ENCODE assay signal across 7 cellular contexts in genomic region chrX:74924449-74925209, GRCh38. TPM values are rescaled to one million over a fixed set of nuclear protein-coding genes. Genes with fewer than 3 reads are reported as not detected.
DNase-seq lines count a peak whose midpoint lies in the region; ATAC-seq, FAIRE-seq and TF ChIP-seq lines count a peak whose summit lies in the region.

No MANE protein-coding gene starts in this region.

- H4K20me1 ChIP-seq in neural progenitor cell (ENCODE audit: low read depth) = no peaks in the 10 kb centered on the region

- peak; percentile 44 for ATAC-seq in HG02623 (IDR thresholded peaks at IDR 0.05; ENCODE audit: unreplicated experiment)

- no peaks in the 10 kb centered on the region for H3K79me2 ChIP-seq in neural progenitor cell (ENCODE audit: low read depth)

- no peak for FAIRE-seq in urothelium cell line (lab: Jason Lieb, UNC)

- no peaks in the 10 kb centered on the region for H3K9me3 ChIP-seq in neural progenitor cell (ENCODE audit: low read depth)

- peaks cover 9% of the 10 kb centered on the region for H3K9me3 Mint-ChIP-seq in neural progenitor cell

- peak overlapping the region; percentile 21 for H3K4me3 ChIP-seq in fibroblast of villous mesenchyme (ENCODE audit: low read depth, low read length)
- peak overlapping the region; percentile 62 for H3K4me3 ChIP-seq in neural progenitor cell

- H3K27me3 ChIP-seq in neural progenitor cell = peaks cover 37% of the 10 kb centered on the region

- DNase-seq in GM13977 (ENCODE audit: low spot score) (peak; percentile 58), NCI-H2029 treated with DMSO at 0.1 percent for 48 hours (lab: John Stamatoyannopoulos, UW) (peak; percentile 11), activated T-cell treated with anti-CD3 and anti-CD28 coated beads for 24 hours (ENCODE audit: low read depth) (peak; percentile 6), fibroblast of villous mesenchyme (ENCODE audit: low read depth) (peak; percentile 0), neural progenitor cell (ENCODE audit: low spot score) (peak; percentile 52), urothelium cell line (ENCODE audit: low spot score) (peak; percentile 55)

- in situ Hi-C loops in GM13977 (cut with MboI; ENCODE audit: low pct_unique_long_range_greater_than_20kb, low sequenced_read_pairs, unreplicated experiment) = loop anchor here (25.0 kb wide), 1 partner anchor 312 kb away; the partner anchor contains the start of gene RLIM

- no peaks in the 10 kb centered on the region for H3K36me3 ChIP-seq in neural progenitor cell

- no peaks in the 10 kb centered on the region for H3K4me1 Mint-ChIP-seq in neural progenitor cell

- no peak overlapping the region for H3K9ac ChIP-seq in neural progenitor cell

- no peaks in the 10 kb centered on the region for H3K4me1 ChIP-seq in neural progenitor cell

- peaks cover 4% of the 10 kb centered on the region for H3K27me3 Mint-ChIP-seq in neural progenitor cell (ENCODE audit: insufficient read depth, low read depth)

- TF ChIP-seq CTCF in GM13977 (IDR thresholded peaks at IDR 0.05; ENCODE audit: extremely low read depth, insufficient read depth, missing control alignments) (no peak), fibroblast of villous mesenchyme (IDR thresholded peaks at IDR 0.05; ENCODE audit: insufficient read depth, low read depth, low read length) (no peak), neural progenitor cell (IDR thresholded peaks at IDR 0.05) (no peak)

- peak overlapping the region; percentile 92 for H3K4me3 Mint-ChIP-seq in neural progenitor cell

- H3K4me2 ChIP-seq in neural progenitor cell = peak overlapping the region; percentile 79

- peak overlapping the region; percentile 96 for H3K27ac Mint-ChIP-seq in neural progenitor cell

- peak overlapping the region; percentile 97 for H2AFZ ChIP-seq in neural progenitor cell (replicated peaks)

- H3K36me3 Mint-ChIP-seq in neural progenitor cell = no peaks in the 10 kb centered on the region

- H3K27ac ChIP-seq in neural progenitor cell = no peak overlapping the region

- peaks cover 15% of the 10 kb centered on the region for H3F3A ChIP-seq in neural progenitor cell (ENCODE audit: low read depth)

RNA-seq across cellular contexts. Expression of gene NEXMIF, which starts 0.6 kb away (rescaled TPM):
- not detected in 2 replicates for total RNA-seq in fibroblast of villous mesenchyme
- 1.1 and 2.8 TPM in 2 replicates for total RNA-seq in neural progenitor cell (ENCODE audit: low replicate concordance)

Comparison
In these comparisons a context has a peak if more than half of its experiments do, and no peak if none do; other contexts are left out.
1. DNase-seq: peak in every context shown above with its lines; median percentile 58 in GM13977; 55 in urothelium cell line; 52 in neural progenitor cell; 11 in NCI-H2029 treated with DMSO at 0.1 percent for 48 hours; 6 in activated T-cell treated with anti-CD3 and anti-CD28 coated beads for 24 hours; 0 in fibroblast of villous mesenchyme.